Comparison of ENCODE assay signal across 8 cellular contexts in the genomic region with DNA sequence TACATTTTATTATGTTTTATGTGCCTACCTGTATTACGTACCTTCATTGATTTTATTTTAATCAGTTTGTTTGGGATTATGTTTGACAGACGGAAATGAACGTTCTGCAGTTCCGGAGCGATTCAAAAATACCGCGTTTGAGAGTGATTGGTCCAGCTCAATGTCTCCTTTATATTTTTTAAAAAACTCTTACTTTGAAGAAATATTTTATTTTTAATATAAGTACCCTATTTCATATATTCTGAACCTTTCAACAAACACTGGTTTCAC.
DNase-seq lines count a peak whose midpoint lies in the region; ATAC-seq and TF ChIP-seq lines count a peak whose summit lies in the region.

No MANE protein-coding gene starts in this region.

- peak overlapping the region; percentile 98 for H3K27ac Mint-ChIP-seq in T-helper 2 cell treated with Interferon-gamma antibody and Interleukin-4, amounts not matched to agents 5 μg/mL and 100 μg/mL, for 36 hours
- H3K27ac Mint-ChIP-seq in neural progenitor cell: peak overlapping the region; percentile 98

- peaks cover 10% of the 10 kb centered on the region for H3K36me3 Mint-ChIP-seq in T-helper 2 cell treated with Interferon-gamma antibody and Interleukin-4, amounts not matched to agents 5 μg/mL and 100 μg/mL, for 36 hours (ENCODE audit: low read depth)
- H3K36me3 Mint-ChIP-seq in neural progenitor cell: peaks cover 2% of the 10 kb centered on the region

- peaks cover 22% of the 10 kb centered on the region for H4K20me1 ChIP-seq in neural progenitor cell (ENCODE audit: low read depth)

- H3K9me3 Mint-ChIP-seq in T-helper 2 cell treated with Interferon-gamma antibody and Interleukin-4, amounts not matched to agents 5 μg/mL and 100 μg/mL, for 36 hours: no peaks in the 10 kb centered on the region
- H3K9me3 Mint-ChIP-seq in neural progenitor cell: peaks cover 4% of the 10 kb centered on the region

- H3K9me3 ChIP-seq in neural progenitor cell (ENCODE audit: low read depth): no peaks in the 10 kb centered on the region

- no peaks in the 10 kb centered on the region for H3K36me3 ChIP-seq in neural progenitor cell

- no peaks in the 10 kb centered on the region for H3K27me3 Mint-ChIP-seq in T-helper 2 cell treated with Interferon-gamma antibody and Interleukin-4, amounts not matched to agents 5 μg/mL and 100 μg/mL, for 36 hours (ENCODE audit: low read depth)
- peaks cover 5% of the 10 kb centered on the region for H3K27me3 Mint-ChIP-seq in neural progenitor cell (ENCODE audit: insufficient read depth, low read depth)

- peak; percentile 48 for ATAC-seq in Right ventricle myocardium superior (ENCODE audit: poor library complexity)
- no peak for ATAC-seq in Right ventricle myocardium inferior
- no peak for ATAC-seq in GM18907 (IDR thresholded peaks at IDR 0.05; ENCODE audit: unreplicated experiment)

- peak overlapping the region; percentile 76 for H3K4me2 ChIP-seq in neural progenitor cell

- H3K4me3 ChIP-seq in epithelial cell of esophagus (ENCODE audit: low read length) (peak overlapping the region; percentile 81), neural progenitor cell (peak overlapping the region; percentile 91)

- H3K4me1 ChIP-seq in neural progenitor cell: peaks cover 3% of the 10 kb centered on the region

- H3F3A ChIP-seq in neural progenitor cell (ENCODE audit: low read depth): peaks cover 67% of the 10 kb centered on the region

- H3K4me3 Mint-ChIP-seq in T-helper 2 cell treated with Interferon-gamma antibody and Interleukin-4, amounts not matched to agents 5 μg/mL and 100 μg/mL, for 36 hours: peak overlapping the region; percentile 94
- H3K4me3 Mint-ChIP-seq in neural progenitor cell: peak overlapping the region; percentile 94

- TF ChIP-seq CTCF in epithelial cell of esophagus (IDR thresholded peaks at IDR 0.05; ENCODE audit: insufficient read depth, low read depth, low read length, missing control alignments) (no peak), neural progenitor cell (IDR thresholded peaks at IDR 0.05) (no peak)

- peak overlapping the region; percentile 93 for H3K27ac ChIP-seq in neural progenitor cell

- H2AFZ ChIP-seq in neural progenitor cell (replicated peaks): peak overlapping the region; percentile 1

- H3K79me2 ChIP-seq in neural progenitor cell (ENCODE audit: low read depth): peaks cover 36% of the 10 kb centered on the region

- intact Hi-C loops in Right ventricle myocardium superior (cut with DNase I): no loop called here
- intact Hi-C loops in Right ventricle myocardium inferior (cut with DNase I): no loop called here

- peaks cover 32% of the 10 kb centered on the region for H3K4me1 Mint-ChIP-seq in T-helper 2 cell treated with Interferon-gamma antibody and Interleukin-4, amounts not matched to agents 5 μg/mL and 100 μg/mL, for 36 hours (ENCODE audit: low read depth)
- H3K4me1 Mint-ChIP-seq in neural progenitor cell: peaks cover 26% of the 10 kb centered on the region

- H3K9ac ChIP-seq in neural progenitor cell: no peak overlapping the region

- no peaks in the 10 kb centered on the region for H3K27me3 ChIP-seq in neural progenitor cell

- DNase-seq in Right ventricle myocardium superior (no peak), Right ventricle myocardium inferior (ENCODE audit: missing footprints) (no peak), epithelial cell of esophagus (ENCODE audit: low read depth) (peak; percentile 60), neural progenitor cell (ENCODE audit: low spot score) (peak; percentile 59), NCI-H187 treated with DMSO at 0.1 percent for 48 hours (lab: John Stamatoyannopoulos, UW) (no peak), ecto neural progenitor cell (ENCODE audit: low spot score) (no peak)
- no peak for DNase-seq in T-helper 2 cell treated with Interferon-gamma antibody and Interleukin-4, amounts not matched to agents 5 μg/mL and 100 μg/mL, for 36 hours (ENCODE audit: low spot score)

Comparison
In these comparisons a context has a peak if more than half of its experiments do, and no peak if none do; other contexts are left out.
1. DNase-seq: peak in epithelial cell of esophagus (single experiment) and neural progenitor cell (single experiment); none in Right ventricle myocardium superior (single experiment), Right ventricle myocardium inferior (single experiment), T-helper 2 cell treated with Interferon-gamma antibody and Interleukin-4, amounts not matched to agents 5 μg/mL and 100 μg/mL, for 36 hours (single experiment), NCI-H187 treated with DMSO at 0.1 percent for 48 hours (single experiment) and ecto neural progenitor cell (single experiment).